23 cellular contexts compared by ENCODE assay signal in the genomic region with DNA sequence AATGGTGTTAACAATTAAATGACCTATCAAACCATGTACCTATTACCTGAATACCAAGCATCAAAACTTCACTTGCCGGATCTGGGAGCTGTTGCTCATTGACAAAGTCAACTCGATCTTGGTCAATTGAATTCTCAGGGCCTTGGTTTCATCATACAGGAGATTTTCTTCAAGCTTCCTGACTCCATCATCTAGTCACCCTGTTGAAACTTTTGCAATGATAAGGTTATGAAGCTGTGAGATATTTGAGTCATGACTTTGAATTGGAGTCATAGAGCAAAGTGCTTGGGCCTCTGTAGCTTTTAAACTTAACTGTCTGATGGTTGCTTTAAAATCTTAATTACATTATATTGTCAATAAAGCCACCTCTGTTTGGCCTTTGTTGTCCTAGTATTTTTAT.
"Had no signal": no experiment of that assay in that cellular context is flagged by ENCODE, and none has a peak within 500 bp of the region (broad histone marks: within the 10 kb centered on the region; RNA-seq: fewer than 3 reads in every experiment).

No MANE protein-coding gene starts in this region.

- H3K27ac ChIP-seq: esophagus muscularis mucosa, gastroesophageal sphincter, hepatocyte, neutrophil, ovary, prostate gland had no signal

- DNase-seq: activated CD4-positive, alpha-beta memory T cell treated with anti-CD3 and anti-CD28 coated beads, Interleukin-2, amount 10 ng/mL, durations not matched to agents 7 days and 5 days; activated CD4-positive, alpha-beta T cell treated with anti-CD3 and anti-CD28 coated beads for 1 hour; activated CD4-positive, alpha-beta T cell treated with anti-CD3 and anti-CD28 coated beads, Interleukin-2, amount 10 ng/mL, durations not matched to agents 7 days and 5 days; activated CD8-positive, alpha-beta memory T cell treated with anti-CD3 and anti-CD28 coated beads, Interleukin-2, amount 50 U/mL, for 48 hours; activated naive CD8-positive, alpha-beta T cell treated with anti-CD3 and anti-CD28 coated beads, Interleukin-2, amount 50 U/mL, for 24 hours; activated T-cell treated with anti-CD3 and anti-CD28 coated beads, Interleukin-2, amount 50 U/mL, for 4 hours; anterior cingulate cortex; cortex of kidney; effector memory CD8-positive, alpha-beta T cell; left colon; naive B cell; nephron progenitor cell; ovary; stimulated activated CD4-positive, alpha-beta T cell treated with anti-CD3 and anti-CD28 coated beads, Interleukin-15, amount 100 ng/mL, for 24 hours; stimulated activated naive CD4-positive, alpha-beta T cell treated with Interleukin-2 at 50 U/mL for 16 hours; T-helper 17 cell; T1000 had no signal

- H3K36me3 ChIP-seq: esophagus muscularis mucosa, gastroesophageal sphincter, neutrophil, ovary, prostate gland, tibial nerve had no signal

- H3K4me2 ChIP-seq: hepatocyte had no signal

- H3K4me3 ChIP-seq: esophagus muscularis mucosa, gastroesophageal sphincter, hepatocyte, ovary, prostate gland, tibial nerve had no signal

- H3K4me1 ChIP-seq: prostate gland had no signal

- H3K27me3 ChIP-seq: esophagus muscularis mucosa, gastroesophageal sphincter, hepatocyte, neutrophil, ovary, tibial nerve had no signal

- H3K79me2 ChIP-seq: hepatocyte had no signal

- H3K9me3 ChIP-seq: esophagus muscularis mucosa, gastroesophageal sphincter, neutrophil, ovary, prostate gland had no signal

- H2AFZ ChIP-seq: hepatocyte had no signal
